In the genomic region with DNA sequence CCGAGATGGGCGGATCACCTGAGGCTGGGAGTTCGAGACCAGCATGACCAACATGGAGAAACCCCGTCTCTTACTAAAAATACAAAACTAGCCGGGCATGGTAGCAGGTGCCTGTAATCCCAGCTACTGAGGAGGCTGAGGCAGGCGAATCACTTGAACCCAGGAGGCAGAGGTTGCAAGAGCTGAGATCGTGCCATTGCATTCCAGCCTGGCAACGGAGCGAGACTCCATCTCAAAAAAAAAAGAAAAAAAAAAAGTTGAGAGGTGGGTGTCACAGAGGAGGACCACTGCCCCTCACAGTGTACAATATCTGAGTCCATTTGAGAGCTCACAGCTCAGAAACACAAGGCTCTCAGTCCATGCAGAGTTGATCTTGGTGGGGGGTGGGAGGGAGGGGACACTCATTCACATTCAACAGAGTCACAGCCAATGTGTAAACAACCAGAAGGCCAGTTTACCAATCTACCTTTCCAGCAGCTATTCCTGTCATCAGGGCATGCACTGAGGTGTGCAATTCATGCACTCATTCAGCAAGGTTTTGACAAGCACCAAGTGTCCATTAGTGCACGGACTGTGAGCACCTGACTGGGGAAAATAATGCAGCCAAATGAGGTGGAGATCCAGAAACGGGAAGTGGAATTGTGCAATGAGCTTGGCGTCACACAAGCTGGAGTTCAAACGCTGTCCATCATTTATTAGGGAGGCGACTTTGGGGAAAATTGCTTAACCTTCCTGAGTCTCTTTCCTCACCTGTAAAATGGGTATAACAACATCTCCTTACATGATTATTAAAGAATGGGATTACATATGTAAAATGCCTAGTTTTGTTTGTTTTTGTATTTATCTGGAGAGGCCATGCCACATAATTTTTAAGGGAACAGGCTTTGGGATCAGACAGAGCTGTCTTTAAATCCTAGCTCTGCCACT, we compare ENCODE assay signal across 11 cellular contexts. TPM values are rescaled to one million over a fixed set of nuclear protein-coding genes. Genes with fewer than 3 reads are reported as not detected.
A peak's percentile ranks its signal among the peaks of the same experiment; 100 is the strongest.
DNase-seq lines count a peak whose midpoint lies in the region; ATAC-seq and TF ChIP-seq lines count a peak whose summit lies in the region.
"Had no signal": no experiment of that assay in that cellular context is flagged by ENCODE, and none has a peak within 500 bp of the region (broad histone marks: within the 10 kb centered on the region; RNA-seq: fewer than 3 reads in every experiment).

No MANE protein-coding gene starts in this region.

- H3K4me3 Mint-ChIP-seq in osteocyte (ENCODE audit: unreplicated experiment) = no peak overlapping the region
- H3K4me3 Mint-ChIP-seq: activated CD8-positive, alpha-beta memory T cell treated with anti-CD3 and anti-CD28 coated beads, Interleukin-2, amount 10 ng/mL, durations not matched to agents 7 days and 5 days had no signal

- H3K36me3 Mint-ChIP-seq in osteocyte (ENCODE audit: unreplicated experiment) = no peaks in the 10 kb centered on the region

- in situ Hi-C loops in brain microvascular endothelial cell (cut with HindIII; ENCODE audit: low pct_ligation_motif_present, low sequenced_read_pairs) = no loop called here

- intact Hi-C loops in testis (cut with DNase I; ENCODE audit: low total_unique reads) = no loop called here

- TF ChIP-seq CTCF in fibroblast of mammary gland (conservative IDR thresholded peaks at IDR 0.05; ENCODE audit: control insufficient read depth, insufficient read depth, low read depth, low read length) (no peak), testis (IDR thresholded peaks at IDR 0.05) (no peak), osteocyte (IDR thresholded peaks at IDR 0.05) (no peak), brain microvascular endothelial cell (IDR thresholded peaks at IDR 0.05; ENCODE audit: low read depth, low read length, missing control alignments) (no peak)

- H3K27ac ChIP-seq in testis = no peak overlapping the region
- H3K27ac ChIP-seq in brain microvascular endothelial cell = no peak overlapping the region

- H3K27me3 ChIP-seq in testis = no peaks in the 10 kb centered on the region
- no peaks in the 10 kb centered on the region for H3K27me3 ChIP-seq in brain microvascular endothelial cell (replicated peaks)

- H3K4me1 Mint-ChIP-seq in osteocyte (ENCODE audit: unreplicated experiment) = peaks cover 7% of the 10 kb centered on the region

- no peak for ATAC-seq in GM21447 (IDR thresholded peaks at IDR 0.05; ENCODE audit: unreplicated experiment)
- ATAC-seq: activated CD8-positive, alpha-beta memory T cell treated with anti-CD3 and anti-CD28 coated beads, Interleukin-2, amount 10 ng/mL, durations not matched to agents 7 days and 5 days had no signal

- peaks cover 9% of the 10 kb centered on the region for H3K27me3 Mint-ChIP-seq in osteocyte (ENCODE audit: unreplicated experiment)

- no peaks in the 10 kb centered on the region for H3K9me3 ChIP-seq in testis

- 80 to 85% methylated on average over 11 to 14 of the region's 14 CpGs for WGBS in testis, 2 donors

- H3K27ac Mint-ChIP-seq in osteocyte (ENCODE audit: unreplicated experiment) = no peak overlapping the region
- H3K27ac Mint-ChIP-seq: activated CD8-positive, alpha-beta memory T cell treated with anti-CD3 and anti-CD28 coated beads, Interleukin-2, amount 10 ng/mL, durations not matched to agents 7 days and 5 days had no signal

- no peaks in the 10 kb centered on the region for H3K36me3 ChIP-seq in testis (ENCODE audit: low read depth, missing control alignments)
- peaks cover 2% of the 10 kb centered on the region for H3K36me3 ChIP-seq in brain microvascular endothelial cell (replicated peaks)

- peak; percentile 60 for DNase-seq in SIG-M5 treated with dmso at 0.1 percent for 504 hours (lab: John Stamatoyannopoulos, UW; ENCODE audit: unreplicated experiment)
- DNase-seq in SIG-M5 (lab: John Stamatoyannopoulos, UW) = no peak
- peak; percentile 68 for DNase-seq in NOMO-1 (lab: John Stamatoyannopoulos, UW; ENCODE audit: unreplicated experiment in 2 of 2)
- DNase-seq in fibroblast of mammary gland (ENCODE audit: low read depth) = peak; percentile 66
- peak; percentile 30 for DNase-seq in testis
- DNase-seq in osteocyte (ENCODE audit: extremely low spot score, unreplicated experiment) = no peak
- no peak for DNase-seq in brain microvascular endothelial cell
- DNase-seq: activated CD8-positive, alpha-beta memory T cell treated with anti-CD3 and anti-CD28 coated beads, Interleukin-2, amount 10 ng/mL, durations not matched to agents 7 days and 5 days; caudate nucleus; occipital lobe had no signal

- no peak for TF ChIP-seq POLR2A in testis (IDR thresholded peaks at IDR 0.05)

- peaks cover 11% of the 10 kb centered on the region for H3K4me1 ChIP-seq in testis

- no peaks in the 10 kb centered on the region for H3K9me3 Mint-ChIP-seq in osteocyte (ENCODE audit: unreplicated experiment)

- H3K4me3 ChIP-seq in fibroblast of mammary gland (ENCODE audit: control insufficient read depth, low read depth, low read length) (no peak overlapping the region), testis (no peak overlapping the region), brain microvascular endothelial cell (ENCODE audit: low read depth, low read length) (no peak overlapping the region)

RNA-seq across cellular contexts. Expression of gene EIF5, which starts 4.4 kb away (rescaled TPM):
- total RNA-seq in testis (100 to 1,000 TPM; 308 to 309 TPM), osteocyte (214 and 229 TPM in 2 replicates)
- 366 TPM for polyA plus RNA-seq in testis (ENCODE audit: insufficient read depth, low read depth, low replicate concordance)

RNA-seq across cellular contexts. Expression of gene MARK3, which starts 55.5 kb away (rescaled TPM):
- total RNA-seq in testis (100 to 1,000 TPM; 172 to 198 TPM), osteocyte (81.7 and 84.2 TPM in 2 replicates)
- polyA plus RNA-seq in testis (ENCODE audit: insufficient read depth, low read depth, low replicate concordance) = 93.9 TPM

Comparison
In these comparisons a context has a peak if more than half of its experiments do, and no peak if none do; other contexts are left out.
1. DNase-seq: peak in SIG-M5 treated with dmso at 0.1 percent for 504 hours (single experiment), NOMO-1 (2 of 2), fibroblast of mammary gland (single experiment) and testis (single experiment); none in SIG-M5 (single experiment), osteocyte (single experiment) and brain microvascular endothelial cell (single experiment).